In genomic region chr11:8026982-8027381, GRCh38 we compare ENCODE assay signal across 2 cellular contexts.
A peak's percentile ranks its signal among the peaks of the same experiment; 100 is the strongest.
TF ChIP-seq lines count a peak whose summit lies in the region.

No MANE protein-coding gene starts in this region.

TF ChIP-seq in HepG2, 621 proteins besides CTCF, POLR2A, EP300 and RAD21:
- no peak for TF ChIP-seq ZNF629 (CRISPR knock-in tag; conservative IDR thresholded peaks at IDR 0.05)
- no peak for TF ChIP-seq PTBP1 (IDR thresholded peaks at IDR 0.05; ENCODE audit: low read depth, low read length, poor library complexity, severe bottlenecking)
- no peak for TF ChIP-seq HNF4A (CRISPR knock-in tag; IDR thresholded peaks at IDR 0.05)
- no peak for TF ChIP-seq THAP7 (CRISPR knock-in tag; IDR thresholded peaks at IDR 0.05)
- TF ChIP-seq CEBPB (IDR thresholded peaks at IDR 0.05; ENCODE audit: borderline replicate concordance, low read depth, low read length), result peak; percentile 62; the same call in 1 of the 2 replicates
- TF ChIP-seq JUNB (CRISPR knock-in tag; IDR thresholded peaks at IDR 0.05; ENCODE audit: borderline replicate concordance), result no peak
- TF ChIP-seq ATF6 (CRISPR knock-in tag; conservative IDR thresholded peaks at IDR 0.05), result no peak
- TF ChIP-seq BCLAF1 (IDR thresholded peaks at IDR 0.05), result no peak

TF ChIP-seq in H1, 55 proteins besides CTCF, POLR2A, EP300 and RAD21:
- TF ChIP-seq POLR2AphosphoS5 (IDR thresholded peaks at IDR 0.05; ENCODE audit: low read depth, low read length), result no peak
- 0 out of 2 replicates have a peak, but pooled peaks have one; percentile 27 for TF ChIP-seq CEBPB (IDR thresholded peaks at IDR 0.05; ENCODE audit: low read depth, low read length)
